In genomic region chr16:56793504-56793903, GRCh38 we compare ENCODE assay signal across 9 cellular contexts.
A peak's percentile ranks its signal among the peaks of the same experiment; 100 is the strongest.
DNase-seq lines count a peak whose midpoint lies in the region; ATAC-seq and TF ChIP-seq lines count a peak whose summit lies in the region.
"Had no signal": no experiment of that assay in that cellular context is flagged by ENCODE, and none has a peak within 500 bp of the region (broad histone marks: within the 10 kb centered on the region; RNA-seq: fewer than 3 reads in every experiment).

No MANE protein-coding gene starts in this region.

- peaks cover 32% of the 10 kb centered on the region for H3K4me1 Mint-ChIP-seq in osteocyte (ENCODE audit: unreplicated experiment)

- no peak overlapping the region for H3K4me3 Mint-ChIP-seq in osteocyte (ENCODE audit: unreplicated experiment)

- no peaks in the 10 kb centered on the region for H3K9me3 Mint-ChIP-seq in osteocyte (ENCODE audit: unreplicated experiment)

- TF ChIP-seq CTCF in GM12865 (IDR thresholded peaks at IDR 0.05; ENCODE audit: insufficient read depth, low read depth, low read length, missing control alignments) (peak; percentile 24), choroid plexus epithelial cell (conservative IDR thresholded peaks at IDR 0.05; ENCODE audit: low read depth, low read length) (peak; percentile 70), osteocyte (IDR thresholded peaks at IDR 0.05) (peak; percentile 81)

- no peaks in the 10 kb centered on the region for H3K27me3 Mint-ChIP-seq in osteocyte (ENCODE audit: unreplicated experiment)

- H3K27ac Mint-ChIP-seq in osteocyte (ENCODE audit: unreplicated experiment) = peak overlapping the region; percentile 45

- H3K36me3 Mint-ChIP-seq in osteocyte (ENCODE audit: unreplicated experiment) = no peaks in the 10 kb centered on the region

- no peak overlapping the region for H3K4me3 ChIP-seq in GM12865 (ENCODE audit: low read depth, low read length)
- H3K4me3 ChIP-seq in choroid plexus epithelial cell (ENCODE audit: low read depth, low read length) = no peak overlapping the region
- H3K4me3 ChIP-seq: lung had no signal

- DNase-seq in GM12865 (ENCODE audit: low read depth) = peak; percentile 12
- peak; percentile 53 for DNase-seq in NCI-H460 (ENCODE audit: extremely low read depth, low read depth)
- peak; percentile 76 for DNase-seq in choroid plexus epithelial cell (ENCODE audit: low read depth)
- DNase-seq in osteocyte (ENCODE audit: extremely low spot score, unreplicated experiment) = no peak
- DNase-seq: NCI-H1694 treated with DMSO at 0.1 percent for 48 hours had no signal

- ATAC-seq in HG02588 (IDR thresholded peaks at IDR 0.05; ENCODE audit: unreplicated experiment) = no peak
- ATAC-seq in GM21390 (IDR thresholded peaks at IDR 0.05; ENCODE audit: unreplicated experiment) = no peak
- no peak for ATAC-seq in GM19397 (IDR thresholded peaks at IDR 0.05; ENCODE audit: unreplicated experiment)

Comparison
In these comparisons a context has a peak if more than half of its experiments do, and no peak if none do; other contexts are left out.
1. CTCF ChIP-seq: peak in every context shown above with its lines; median percentile 81 in osteocyte; 70 in choroid plexus epithelial cell; 24 in GM12865.